Comparison of ENCODE assay signal across 9 cellular contexts in the genomic region with DNA sequence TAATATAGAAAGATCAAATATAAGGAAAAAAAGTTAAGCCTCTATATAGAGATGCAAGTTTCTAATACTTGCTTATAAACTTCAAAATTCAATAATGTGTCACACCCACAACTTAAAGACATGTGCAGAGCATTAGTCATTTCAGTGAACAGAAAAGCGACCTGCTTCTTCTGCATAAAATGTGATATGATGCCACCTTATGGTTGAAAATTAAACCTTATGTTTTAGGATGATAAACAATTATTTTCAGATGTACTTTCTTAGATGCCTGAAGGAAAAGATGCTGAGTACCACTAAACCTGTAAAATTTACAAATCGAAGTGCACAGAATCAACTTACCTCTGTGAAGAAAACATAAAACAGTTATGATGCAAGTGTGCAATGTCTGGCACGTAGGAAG.
A peak's percentile ranks its signal among the peaks of the same experiment; 100 is the strongest.
DNase-seq lines count a peak whose midpoint lies in the region; ATAC-seq and TF ChIP-seq lines count a peak whose summit lies in the region.
"Had no signal": no experiment of that assay in that cellular context is flagged by ENCODE, and none has a peak within 500 bp of the region (broad histone marks: within the 10 kb centered on the region; RNA-seq: fewer than 3 reads in every experiment).

No MANE protein-coding gene starts in this region.

- no peak overlapping the region for H3K4me3 ChIP-seq in coronary artery
- no peak overlapping the region for H3K4me3 ChIP-seq in trophoblast cell (ENCODE audit: low read depth, low read length)
- H3K4me3 ChIP-seq: BLaER1 treated with 17β-estradiol and CSF1 and Interleukin-3, amounts not matched to agents 10 nM and 100 nM had no signal

- no peak overlapping the region for H3K27ac Mint-ChIP-seq in CD4-positive, alpha-beta T cell
- H3K27ac Mint-ChIP-seq in activated T-helper 1 cell treated with anti-CD3 and anti-CD28 coated beads, Interleukin-12 subunit alpha, Interleukin-12 subunit beta, Interleukin-2, Interleukin-4 antibody, amounts not matched to agents 30 ng/mL and 10 ng/mL and 1 ng/mL, durations not matched to agents 14 hours and 24 hours and 36 hours: no peak overlapping the region

- POLR2A ChIA-PET in CD4-positive, alpha-beta T cell (lab: Charles Lee): no interaction called here

- peak; percentile 35 for DNase-seq in NCI-H510A treated with DMSO at 0.1 percent for 48 hours (lab: John Stamatoyannopoulos, UW)
- no peak for DNase-seq in NCI-H510A (lab: John Stamatoyannopoulos, UW)
- peak; percentile 18 to 66 for DNase-seq in NCI-H526 (lab: John Stamatoyannopoulos, UW)
- DNase-seq in coronary artery (ENCODE audit: low spot score): no peak
- DNase-seq in trophoblast cell: peak; percentile 2 to 39
- no peak for DNase-seq in CD4-positive, alpha-beta T cell
- no peak for DNase-seq in activated T-helper 1 cell treated with anti-CD3 and anti-CD28 coated beads, Interleukin-12 subunit alpha, Interleukin-12 subunit beta, Interleukin-2, Interleukin-4 antibody, amounts not matched to agents 30 ng/mL and 10 ng/mL and 1 ng/mL, durations not matched to agents 14 hours and 24 hours and 36 hours (ENCODE audit: low spot score)
- DNase-seq in GM10266 (ENCODE audit: extremely low spot score): no peak

- H4K91ac ChIP-seq in trophoblast cell (ENCODE audit: low read depth, low read length): no peak overlapping the region

- intact Hi-C loops in CD4-positive, alpha-beta T cell (cut with DNase I, micrococcal nuclease): loop anchor here in 1 of 2 experiments (2.0 kb wide), 1 partner anchor 702 kb away; no protein-coding TSS in a partner anchor
- intact Hi-C loops in activated T-helper 1 cell treated with anti-CD3 and anti-CD28 coated beads, Interleukin-12 subunit alpha, Interleukin-12 subunit beta, Interleukin-2, Interleukin-4 antibody, amounts not matched to agents 30 ng/mL and 10 ng/mL and 1 ng/mL, durations not matched to agents 14 hours and 24 hours and 36 hours (cut with micrococcal nuclease): loop anchor here (5.0 kb wide), 1 partner anchor 697 kb away; no protein-coding TSS in a partner anchor

- H3K14ac ChIP-seq in trophoblast cell (ENCODE audit: low read length): no peak overlapping the region

- no peak overlapping the region for H4K12ac ChIP-seq in trophoblast cell (ENCODE audit: low read depth, low read length)

- H3K4me3 Mint-ChIP-seq in CD4-positive, alpha-beta T cell: no peak overlapping the region
- no peak overlapping the region for H3K4me3 Mint-ChIP-seq in activated T-helper 1 cell treated with anti-CD3 and anti-CD28 coated beads, Interleukin-12 subunit alpha, Interleukin-12 subunit beta, Interleukin-2, Interleukin-4 antibody, amounts not matched to agents 30 ng/mL and 10 ng/mL and 1 ng/mL, durations not matched to agents 14 hours and 24 hours and 36 hours

- H3K4me1 ChIP-seq in trophoblast cell (ENCODE audit: control insufficient read depth in 1 of 2, insufficient read depth in 2 of 2, low read length in 2 of 2): no peaks in the 10 kb centered on the region
- H3K4me1 ChIP-seq: BLaER1 treated with 17β-estradiol and CSF1 and Interleukin-3, amounts not matched to agents 10 nM and 100 nM had no signal

- CTCF ChIA-PET in CD4-positive, alpha-beta T cell (lab: Charles Lee): no interaction called here

- no peaks in the 10 kb centered on the region for H3K36me3 ChIP-seq in trophoblast cell (ENCODE audit: control insufficient read depth in 1 of 2, insufficient read depth in 2 of 2, low read length in 2 of 2)
- H3K36me3 ChIP-seq: BLaER1 treated with 17β-estradiol and CSF1 and Interleukin-3, amounts not matched to agents 10 nM and 100 nM had no signal

- no peak overlapping the region for H3K4me2 ChIP-seq in trophoblast cell (ENCODE audit: low read length)
- H3K4me2 ChIP-seq: BLaER1 treated with 17β-estradiol and CSF1 and Interleukin-3, amounts not matched to agents 10 nM and 100 nM had no signal

- H3K9me3 ChIP-seq in trophoblast cell (ENCODE audit: insufficient read depth, low read depth, low read length): no peaks in the 10 kb centered on the region
- H3K9me3 ChIP-seq in CD4-positive, alpha-beta T cell (ENCODE audit: control insufficient read depth, low read length): no peaks in the 10 kb centered on the region
- H3K9me3 ChIP-seq: BLaER1 treated with 17β-estradiol and CSF1 and Interleukin-3, amounts not matched to agents 10 nM and 100 nM had no signal

- H3K4me1 Mint-ChIP-seq in CD4-positive, alpha-beta T cell (ENCODE audit: low read depth): no peaks in the 10 kb centered on the region
- H3K4me1 Mint-ChIP-seq in activated T-helper 1 cell treated with anti-CD3 and anti-CD28 coated beads, Interleukin-12 subunit alpha, Interleukin-12 subunit beta, Interleukin-2, Interleukin-4 antibody, amounts not matched to agents 30 ng/mL and 10 ng/mL and 1 ng/mL, durations not matched to agents 14 hours and 24 hours and 36 hours (ENCODE audit: low read depth): no peaks in the 10 kb centered on the region

- H3K9ac ChIP-seq in trophoblast cell (ENCODE audit: low read length): no peak overlapping the region
- H3K9ac ChIP-seq: BLaER1 treated with 17β-estradiol and CSF1 and Interleukin-3, amounts not matched to agents 10 nM and 100 nM had no signal

- TF ChIP-seq CTCF in coronary artery (IDR thresholded peaks at IDR 0.05): peak; percentile 15
- no peak for TF ChIP-seq CTCF in CD4-positive, alpha-beta T cell (IDR thresholded peaks at IDR 0.05)
- TF ChIP-seq CTCF in GM10266 (IDR thresholded peaks at IDR 0.05; ENCODE audit: control insufficient read depth, insufficient read depth, low read depth, missing control alignments): no peak

- no peak overlapping the region for H2BK5ac ChIP-seq in trophoblast cell (ENCODE audit: low read depth, low read length, poor library complexity)

- H3K18ac ChIP-seq in trophoblast cell (ENCODE audit: low read length): no peak overlapping the region

- H3K79me2 ChIP-seq in trophoblast cell (ENCODE audit: control insufficient read depth, insufficient read depth, low read length, poor library complexity): no peaks in the 10 kb centered on the region

- ATAC-seq in CD4-positive, alpha-beta T cell (ENCODE audit: poor library complexity): no peak

- no peaks in the 10 kb centered on the region for H3K9me3 Mint-ChIP-seq in CD4-positive, alpha-beta T cell
- H3K9me3 Mint-ChIP-seq in activated T-helper 1 cell treated with anti-CD3 and anti-CD28 coated beads, Interleukin-12 subunit alpha, Interleukin-12 subunit beta, Interleukin-2, Interleukin-4 antibody, amounts not matched to agents 30 ng/mL and 10 ng/mL and 1 ng/mL, durations not matched to agents 14 hours and 24 hours and 36 hours: no peaks in the 10 kb centered on the region

- no peak overlapping the region for H3K4ac ChIP-seq in trophoblast cell (ENCODE audit: low read depth, low read length)

- no peaks in the 10 kb centered on the region for H3K27me3 ChIP-seq in trophoblast cell (ENCODE audit: insufficient read depth, low read length)
- no peaks in the 10 kb centered on the region for H3K27me3 ChIP-seq in CD4-positive, alpha-beta T cell (ENCODE audit: control insufficient read depth, insufficient read depth, low read length)
- H3K27me3 ChIP-seq: BLaER1 treated with 17β-estradiol and CSF1 and Interleukin-3, amounts not matched to agents 10 nM and 100 nM had no signal

- no peak overlapping the region for H3K23ac ChIP-seq in trophoblast cell (ENCODE audit: low read length)

- no peak overlapping the region for H4K8ac ChIP-seq in trophoblast cell (ENCODE audit: low read depth, low read length)

- H3K79me1 ChIP-seq in trophoblast cell (ENCODE audit: low read length): no peaks in the 10 kb centered on the region

- no peaks in the 10 kb centered on the region for H3K27me3 Mint-ChIP-seq in CD4-positive, alpha-beta T cell
- H3K27me3 Mint-ChIP-seq in activated T-helper 1 cell treated with anti-CD3 and anti-CD28 coated beads, Interleukin-12 subunit alpha, Interleukin-12 subunit beta, Interleukin-2, Interleukin-4 antibody, amounts not matched to agents 30 ng/mL and 10 ng/mL and 1 ng/mL, durations not matched to agents 14 hours and 24 hours and 36 hours (ENCODE audit: insufficient read depth): no peaks in the 10 kb centered on the region

- no peak overlapping the region for H2AFZ ChIP-seq in trophoblast cell (ENCODE audit: insufficient read depth, low read length, poor library complexity)

- no peak overlapping the region for H2AK5ac ChIP-seq in trophoblast cell (ENCODE audit: low read length)

- H3K36me3 Mint-ChIP-seq in CD4-positive, alpha-beta T cell (ENCODE audit: low read depth): no peaks in the 10 kb centered on the region
- H3K36me3 Mint-ChIP-seq in activated T-helper 1 cell treated with anti-CD3 and anti-CD28 coated beads, Interleukin-12 subunit alpha, Interleukin-12 subunit beta, Interleukin-2, Interleukin-4 antibody, amounts not matched to agents 30 ng/mL and 10 ng/mL and 1 ng/mL, durations not matched to agents 14 hours and 24 hours and 36 hours (ENCODE audit: low read depth): no peaks in the 10 kb centered on the region

- H3K27ac ChIP-seq in coronary artery (no peak overlapping the region), trophoblast cell (ENCODE audit: low read depth, low read length) (no peak overlapping the region)
- no peak overlapping the region for H3K27ac ChIP-seq in CD4-positive, alpha-beta T cell (ENCODE audit: low read depth, low read length)
- H3K27ac ChIP-seq: BLaER1 treated with 17β-estradiol and CSF1 and Interleukin-3, amounts not matched to agents 10 nM and 100 nM had no signal

- H2BK120ac ChIP-seq in trophoblast cell (ENCODE audit: insufficient read depth, low read length, poor library complexity): no peak overlapping the region

- WGBS in trophoblast cell (ENCODE audit: extremely low coverage, insufficient coverage, insufficient read length): no CpG with 5 or more reads among the region's 3 CpGs

- no peak overlapping the region for H2BK12ac ChIP-seq in trophoblast cell (ENCODE audit: low read length)

Comparison
In these comparisons a context has a peak if more than half of its experiments do, and no peak if none do; other contexts are left out.
1. DNase-seq: peak in NCI-H510A treated with DMSO at 0.1 percent for 48 hours (single experiment), NCI-H526 (2 of 2) and trophoblast cell (2 of 2); none in NCI-H510A (single experiment), coronary artery (single experiment), CD4-positive, alpha-beta T cell (0 of 10), activated T-helper 1 cell treated with anti-CD3 and anti-CD28 coated beads, Interleukin-12 subunit alpha, Interleukin-12 subunit beta, Interleukin-2, Interleukin-4 antibody, amounts not matched to agents 30 ng/mL and 10 ng/mL and 1 ng/mL, durations not matched to agents 14 hours and 24 hours and 36 hours (single experiment) and GM10266 (single experiment).